ENCODE assay signal across 9 cellular contexts in genomic region chr19:48170817-48171347, GRCh38. TPM values are rescaled to one million over a fixed set of nuclear protein-coding genes. Genes with fewer than 3 reads are reported as not detected.
DNase-seq lines count a peak whose midpoint lies in the region; ATAC-seq, FAIRE-seq and TF ChIP-seq lines count a peak whose summit lies in the region.
"Had no signal": no experiment of that assay in that cellular context is flagged by ENCODE, and none has a peak within 500 bp of the region (broad histone marks: within the 10 kb centered on the region; RNA-seq: fewer than 3 reads in every experiment).

No MANE protein-coding gene starts in this region.

- H3K4me1 ChIP-seq in Panc1 (ENCODE audit: control insufficient read depth, insufficient read depth, low read length) = no peaks in the 10 kb centered on the region
- H3K4me1 ChIP-seq in endothelial cell of umbilical vein (ENCODE audit: control insufficient read depth, extremely low read depth, insufficient read depth, low read length) = peaks cover 13% of the 10 kb centered on the region
- H3K4me1 ChIP-seq in ovary (ENCODE audit: insufficient read depth) = no peaks in the 10 kb centered on the region

- TF ChIP-seq POLR2A in endothelial cell of umbilical vein (IDR thresholded peaks at IDR 0.05; ENCODE audit: low read depth, low read length) (no peak), ovary (IDR thresholded peaks at IDR 0.05) (no peak)

- H3K9me3 ChIP-seq in Panc1 (ENCODE audit: control insufficient read depth, insufficient read depth, low read depth, low read length) = no peaks in the 10 kb centered on the region
- no peaks in the 10 kb centered on the region for H3K9me3 ChIP-seq in endothelial cell of umbilical vein (replicated peaks; ENCODE audit: control insufficient read depth, insufficient read depth, low read length)
- no peaks in the 10 kb centered on the region for H3K9me3 ChIP-seq in ovary

- peak overlapping the region; percentile 85 for H3K9ac ChIP-seq in endothelial cell of umbilical vein (replicated peaks; ENCODE audit: extremely low read depth, insufficient read depth, low read length)

- H3K79me2 ChIP-seq in endothelial cell of umbilical vein (ENCODE audit: control insufficient read depth, insufficient read depth, low read length) = peaks cover 28% of the 10 kb centered on the region

- intact Hi-C loops in Panc1 (cut with micrococcal nuclease; ENCODE audit: unreplicated experiment) (no loop called here), endothelial cell of umbilical vein (cut with micrococcal nuclease) (loop anchor here (1.0 to 2.0 kb wide), 6 partner anchors 19 to 90 kb away; no protein-coding TSS in a partner anchor), ovary (cut with DNase I) (no loop called here)

- POLR2A ChIA-PET in Panc1 (lab: Charles Lee) = no interaction called here
- POLR2A ChIA-PET in endothelial cell of umbilical vein (lab: Charles Lee) = interaction anchor here (0.6 kb wide), 1 partner anchor 31 kb away, joined by 4 read pairs; no protein-coding TSS in a partner anchor

- H3K27ac ChIP-seq in Panc1 (ENCODE audit: low read length) = peak overlapping the region; percentile 83
- H3K27ac ChIP-seq in endothelial cell of umbilical vein (ENCODE audit: insufficient read depth, low read depth, low read length) = peak overlapping the region; percentile 37
- H3K27ac ChIP-seq in ovary = peak overlapping the region in 1 of 2 donors; percentile 96

- BruUV-seq in Panc1 (replicated peaks; lab: Mats Ljungman, UMichigan) (no TSS peak), endothelial cell of umbilical vein (replicated peaks; lab: Mats Ljungman, UMichigan) (no TSS peak)

- TF ChIP-seq CTCF in Panc1 (IDR thresholded peaks at IDR 0.05) (no peak), endothelial cell of umbilical vein (IDR thresholded peaks at IDR 0.05; ENCODE audit: extremely low read depth in 1 of 2, insufficient read depth in 1 of 2, low read depth in 1 of 2, low read length in 2 of 2) (no peak), ovary (IDR thresholded peaks at IDR 0.05) (no peak)

- H3K9me1 ChIP-seq in endothelial cell of umbilical vein (replicated peaks; ENCODE audit: control insufficient read depth, extremely low read depth, insufficient read depth, low read length) = no peaks in the 10 kb centered on the region

- no peak for FAIRE-seq in endothelial cell of umbilical vein (lab: Jason Lieb, UNC)
- FAIRE-seq: A204.1 had no signal

- ATAC-seq in Panc1 (no peak), GM18867 (IDR thresholded peaks at IDR 0.05; ENCODE audit: unreplicated experiment) (no peak), HG03520 (IDR thresholded peaks at IDR 0.05; ENCODE audit: unreplicated experiment) (no peak)

- dilution Hi-C loops in endothelial cell of umbilical vein (cut with MboI; ENCODE audit: extremely low pct_ligation_motif_present, low sequenced_read_pairs) = no loop called here

- H3K4me3 ChIP-seq in Panc1 (ENCODE audit: low read depth in 2 of 2, low read length in 2 of 2) = peak overlapping the region; percentile 79
- H3K4me3 ChIP-seq in endothelial cell of umbilical vein (replicated peaks in 1 of 3; ENCODE audit: insufficient read depth in 1 of 3, low read depth in 1 of 3, low read length in 3 of 3) = peak overlapping the region; percentile 69 to 88 (median 87)
- H3K4me3 ChIP-seq in ovary = peak overlapping the region; percentile 84

- peak overlapping the region; percentile 55 for H2AFZ ChIP-seq in endothelial cell of umbilical vein (ENCODE audit: low read depth, low read length)

- H3K36me3 ChIP-seq in Panc1 (ENCODE audit: control insufficient read depth, insufficient read depth, low read length) (no peaks in the 10 kb centered on the region; the same call in 1 of the 2 replicates), endothelial cell of umbilical vein (ENCODE audit: control insufficient read depth in 2 of 2, extremely low read depth in 1 of 2, insufficient read depth in 2 of 2, low read length in 2 of 2) (peaks cover 0 to 6% of the 10 kb centered on the region in 2 experiments), ovary (no peaks in the 10 kb centered on the region)

- H3K27me3 ChIP-seq in Panc1 (ENCODE audit: control insufficient read depth, insufficient read depth, low read length) (no peaks in the 10 kb centered on the region), endothelial cell of umbilical vein (ENCODE audit: control insufficient read depth in 2 of 2, insufficient read depth in 2 of 2, low read length in 2 of 2) (no peaks in the 10 kb centered on the region), ovary (no peaks in the 10 kb centered on the region)

- H4K20me1 ChIP-seq in endothelial cell of umbilical vein (replicated peaks; ENCODE audit: control insufficient read depth, extremely low read depth, insufficient read depth, low read length) = no peaks in the 10 kb centered on the region

- TF ChIP-seq EP300 in ovary (IDR thresholded peaks at IDR 0.05) = no peak

- in situ Hi-C loops in Panc1 (cut with HindIII; ENCODE audit: low pct_unique_long_range_greater_than_20kb, low sequenced_read_pairs) = no loop called here

- CTCF ChIA-PET in Panc1 (lab: Charles Lee) = no interaction called here
- CTCF ChIA-PET in endothelial cell of umbilical vein (lab: Charles Lee) = interaction anchor here (1.0 to 1.5 kb wide), 2 partner anchors 18 to 33 kb away, joined by 3 to 4 read pairs; no protein-coding TSS in a partner anchor

- peak; percentile 60 for DNase-seq in DMS53 (lab: John Stamatoyannopoulos, UW)
- DNase-seq in DMS53 treated with DMSO at 0.1 percent for 48 hours (lab: John Stamatoyannopoulos, UW; ENCODE audit: unreplicated experiment) = no peak
- DNase-seq in Panc1 (ENCODE audit: low read depth, low spot score) = no peak
- no peak for DNase-seq in endothelial cell of umbilical vein (ENCODE audit: low read depth, low spot score)
- DNase-seq in ovary = peak in 1 of 5 donors; percentile 57
- no peak for DNase-seq in epidermal melanocyte (ENCODE audit: insufficient read length, low spot score)

- peak overlapping the region; percentile 92 for H3K4me2 ChIP-seq in endothelial cell of umbilical vein (ENCODE audit: insufficient read depth, low read length)

- 1 to 2% (median 2%) methylated on average over 21 of the region's 21 CpGs for WGBS in ovary, 3 donors

TF ChIP-seq in endothelial cell of umbilical vein, 7 proteins besides CTCF, POLR2A, EP300 and RAD21:
- TF ChIP-seq MAX (IDR thresholded peaks at IDR 0.05; ENCODE audit: insufficient read depth, insufficient read length) = no peak
TF ChIP-seq in endothelial cell of umbilical vein: peak in this region for 0.

RNA-seq across cellular contexts. Expression of gene ZSWIM9, which starts 0.4 kb away (rescaled TPM):
- 6.8 TPM for total RNA-seq in Panc1 (2021; ENCODE audit: unreplicated experiment)
- 8.4 TPM for polyA plus RNA-seq in Panc1 (2012; ENCODE audit: insufficient read length)
- 7.4 and 8.6 TPM in 2 replicates for total RNA-seq in endothelial cell of umbilical vein
- polyA plus RNA-seq in endothelial cell of umbilical vein = 1.0 and 1.2 TPM in 2 replicates
- polyA plus RNA-seq in endothelial cell of umbilical vein (2011; cell fraction: cytosol; rRNA removed) = 1.1 and 1.7 TPM in 2 replicates
- 1.6 and 1.8 TPM in 2 replicates for polyA plus RNA-seq in endothelial cell of umbilical vein (2011; cell fraction: nucleus; rRNA removed)
- 5.0 and 6.9 TPM in 2 replicates for polyA plus RNA-seq in endothelial cell of umbilical vein (2012)
- 1.1 and 1.3 TPM in 2 replicates for polyA minus RNA-seq in endothelial cell of umbilical vein
- polyA minus RNA-seq in endothelial cell of umbilical vein (2011; cell fraction: cytosol; rRNA and poly(A)+ RNA removed) = 3.3 TPM
- 1.8 TPM in 2 replicates for polyA minus RNA-seq in endothelial cell of umbilical vein (2011; cell fraction: nucleus; rRNA and poly(A)+ RNA removed)
- total RNA-seq in ovary = 10 to 100 TPM in 1 of 7 donors, 1 to 10 TPM in 6; 3.2 to 11.9 (median 7.8) TPM
- polyA plus RNA-seq in ovary = 1 to 10 TPM; 6.1 to 7.5 TPM

RNA-seq across cellular contexts. Expression of gene LIG1, which starts 0.7 kb away (rescaled TPM):
- 41.3 TPM for total RNA-seq in Panc1 (2021; ENCODE audit: unreplicated experiment)
- 28.9 TPM for polyA plus RNA-seq in Panc1 (2012; ENCODE audit: insufficient read length)
- 94.7 and 100 TPM in 2 replicates for total RNA-seq in endothelial cell of umbilical vein
- 64.0 and 68.2 TPM in 2 replicates for polyA plus RNA-seq in endothelial cell of umbilical vein
- 57.2 and 61.2 TPM in 2 replicates for polyA plus RNA-seq in endothelial cell of umbilical vein (2011; cell fraction: cytosol; rRNA removed)
- 263 and 287 TPM in 2 replicates for polyA plus RNA-seq in endothelial cell of umbilical vein (2011; cell fraction: nucleus; rRNA removed)
- polyA plus RNA-seq in endothelial cell of umbilical vein (2012) = 50.6 and 62.2 TPM in 2 replicates
- polyA minus RNA-seq in endothelial cell of umbilical vein = 80.2 and 82.9 TPM in 2 replicates
- 34.8 TPM for polyA minus RNA-seq in endothelial cell of umbilical vein (2011; cell fraction: cytosol; rRNA and poly(A)+ RNA removed)
- polyA minus RNA-seq in endothelial cell of umbilical vein (2011; cell fraction: nucleus; rRNA and poly(A)+ RNA removed) = 69.1 and 88.4 TPM in 2 replicates
- 10 to 100 TPM; 12.3 to 36.2 (median 20.0) TPM for total RNA-seq in ovary
- 10 to 100 TPM; 12.9 to 22.7 TPM for polyA plus RNA-seq in ovary
